16 cellular contexts compared by ENCODE assay signal in genomic region chr4:151990201-151990600, GRCh38.
DNase-seq lines count a peak whose midpoint lies in the region; ATAC-seq lines count a peak whose summit lies in the region.
"Had no signal": no experiment of that assay in that cellular context is flagged by ENCODE, and none has a peak within 500 bp of the region (broad histone marks: within the 10 kb centered on the region; RNA-seq: fewer than 3 reads in every experiment).

No MANE protein-coding gene starts in this region.

- peaks cover 41% of the 10 kb centered on the region for H3K9me3 ChIP-seq in BLaER1

- peak overlapping the region; percentile 74 for H3K4me2 ChIP-seq in BLaER1

- DNase-seq in HS-27A (ENCODE audit: low read depth) (peak; percentile 69), astrocyte of the hippocampus (ENCODE audit: low read depth, low spot score) (peak; percentile 86), myocyte (ENCODE audit: low read depth) (peak; percentile 18), islet precursor cell (no peak)
- DNase-seq in stimulated activated CD4-positive, alpha-beta T cell treated with anti-CD3 and anti-CD28 coated beads, Interleukin-15, amount 100 ng/mL, for 24 hours, result no peak
- DNase-seq in activated naive CD4-positive, alpha-beta T cell treated with anti-CD3 and anti-CD28 coated beads, Interleukin-2, amount 50 U/mL, for 16 hours, result no peak
- DNase-seq: activated CD8-positive, alpha-beta memory T cell treated with anti-CD3 and anti-CD28 coated beads, Interleukin-2, amount 50 U/mL, for 4 hours; effector CD4-positive, alpha-beta T cell; H9; head of caudate nucleus; left ventricle myocardium superior; occipital lobe had no signal

- H4K20me1 ChIP-seq in BLaER1, result no peaks in the 10 kb centered on the region

- 0 out of 2 replicates have a peak overlapping the region, but pooled peaks have one; percentile 9 for H3K9ac ChIP-seq in BLaER1

- peak overlapping the region; percentile 63; the same call in 1 of the 2 replicates for H3K27ac ChIP-seq in BLaER1

- 0 out of 2 replicates have a peak overlapping the region, but pooled peaks have one; percentile 3 for H3K4me3 ChIP-seq in BLaER1

- H3K36me3 ChIP-seq in BLaER1, result no peaks in the 10 kb centered on the region

- H3K27me3 ChIP-seq in BLaER1, result no peaks in the 10 kb centered on the region

- ATAC-seq in HG02938 (IDR thresholded peaks at IDR 0.05; ENCODE audit: unreplicated experiment), result no peak
- ATAC-seq: left ventricle myocardium superior; Panc1; stimulated activated memory B cell treated with anti-CD40 and anti-IgM and Interleukin-4, amounts not matched to agents 10 μg/mL and 1 μg/mL and 100 μg/mL, for 72 hours had no signal

- H3K4me1 ChIP-seq in BLaER1, result peaks cover 54% of the 10 kb centered on the region

Comparison
In these comparisons a context has a peak if more than half of its experiments do, and no peak if none do; other contexts are left out.
1. DNase-seq: peak in HS-27A (single experiment), astrocyte of the hippocampus (single experiment) and myocyte (single experiment); none in islet precursor cell (single experiment), stimulated activated CD4-positive, alpha-beta T cell treated with anti-CD3 and anti-CD28 coated beads, Interleukin-15, amount 100 ng/mL, for 24 hours (single experiment) and activated naive CD4-positive, alpha-beta T cell treated with anti-CD3 and anti-CD28 coated beads, Interleukin-2, amount 50 U/mL, for 16 hours (single experiment).